9 cellular contexts compared by ENCODE assay signal in the genomic region with DNA sequence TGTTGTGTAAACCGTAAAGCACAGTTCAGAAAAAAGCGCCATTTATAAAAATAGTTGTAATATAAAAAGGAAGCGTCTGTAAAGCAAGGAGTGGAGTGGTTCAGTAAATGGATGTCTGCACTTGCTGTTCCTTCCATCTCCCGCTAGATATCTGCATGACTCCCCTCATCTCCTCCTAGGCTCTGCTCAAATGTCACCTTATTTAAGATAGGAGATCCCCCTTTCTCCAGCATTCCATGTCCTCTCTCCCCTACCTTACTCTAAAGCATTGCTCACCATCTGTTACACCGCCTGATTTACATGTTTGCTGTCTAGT. TPM values are rescaled to one million over a fixed set of nuclear protein-coding genes. Genes with fewer than 3 reads are reported as not detected.
A peak's percentile ranks its signal among the peaks of the same experiment; 100 is the strongest.
DNase-seq lines count a peak whose midpoint lies in the region; ATAC-seq, FAIRE-seq and TF ChIP-seq lines count a peak whose summit lies in the region.
"Had no signal": no experiment of that assay in that cellular context is flagged by ENCODE, and none has a peak within 500 bp of the region (broad histone marks: within the 10 kb centered on the region; RNA-seq: fewer than 3 reads in every experiment).

No MANE protein-coding gene starts in this region.

- H3K27ac ChIP-seq in K562 (ENCODE audit: extremely low read depth, low read depth, low read length) = peak overlapping the region; percentile 78
- no peak overlapping the region for H3K27ac ChIP-seq in mesenchymal stem cell (ENCODE audit: low read length, poor library complexity, severe bottlenecking)

- ATAC-seq in GM18520 (IDR thresholded peaks at IDR 0.05; ENCODE audit: unreplicated experiment) (peak; percentile 14), HG03097 (IDR thresholded peaks at IDR 0.05; ENCODE audit: low FRiP score, unreplicated experiment) (peak; percentile 13), K562 (peak; percentile 16), HG03460 (IDR thresholded peaks at IDR 0.05; ENCODE audit: unreplicated experiment) (no peak)

- H3K4ac ChIP-seq in mesenchymal stem cell (ENCODE audit: low read depth in 1 of 2, low read length in 2 of 2) = no peak overlapping the region

- no peak overlapping the region for H2BK12ac ChIP-seq in mesenchymal stem cell (ENCODE audit: low read length in 2 of 2)

- BruUV-seq in K562 (replicated peaks; lab: Mats Ljungman, UMichigan) = no TSS peak

- H3K4me3 ChIP-seq in K562 (peak overlapping the region; percentile 86), mesenchymal stem cell (ENCODE audit: insufficient read depth in 1 of 2, low read depth in 1 of 2, low read length in 2 of 2) (peak overlapping the region; percentile 78 to 91)

- H3K23ac ChIP-seq in mesenchymal stem cell (ENCODE audit: low read length in 2 of 2) = no peak overlapping the region

- peak overlapping the region; percentile 93 for H4K8ac ChIP-seq in mesenchymal stem cell (ENCODE audit: low read length)

- no peaks in the 10 kb centered on the region for H3K9me1 ChIP-seq in K562 (ENCODE audit: control insufficient read depth, insufficient read depth, low read length)

- 3% methylated on average over 5 of the region's 5 CpGs for WGBS in K562 (ENCODE audit: insufficient coverage, low coverage, missing lambda C conversion rate)
- WGBS in mesenchymal stem cell = 79% methylated on average over 5 of the region's 5 CpGs

- POLR2A ChIA-PET in K562 (lab: Yijun Ruan, JAX) = interaction anchor here (1.5 kb wide), 1 partner anchor 16 kb away, joined by 3 read pairs; no protein-coding TSS in a partner anchor

- H2BK5ac ChIP-seq in mesenchymal stem cell (ENCODE audit: low read depth, low read length, poor library complexity, severe bottlenecking) = no peak overlapping the region

- H3K27me3 ChIP-seq in K562 (ENCODE audit: control insufficient read depth in 2 of 2, insufficient read depth in 2 of 2, low read length in 2 of 2) (peaks cover 13 to 14% of the 10 kb centered on the region in 2 experiments; a peak in 4 of 5 replicates), mesenchymal stem cell (ENCODE audit: control insufficient read depth in 1 of 2, insufficient read depth in 1 of 2, low read length in 2 of 2) (peaks cover 0 to 7% of the 10 kb centered on the region in 2 experiments)

- H2BK120ac ChIP-seq in mesenchymal stem cell (ENCODE audit: low read depth, low read length) = no peak overlapping the region

- CTCF ChIA-PET in K562 (lab: Yijun Ruan, JAX; ENCODE audit: low intra/inter-chr PET ratio) = no interaction called here

- H3K9ac ChIP-seq in K562 (ENCODE audit: insufficient read depth in 1 of 2, low read depth in 2 of 2, low read length in 2 of 2) (peak overlapping the region; percentile 76 to 95), mesenchymal stem cell (ENCODE audit: low read length) (peak overlapping the region; percentile 94)

- H3K36me3 ChIP-seq in K562 (ENCODE audit: control insufficient read depth, insufficient read depth, low read length) (peaks cover 33% of the 10 kb centered on the region), mesenchymal stem cell (ENCODE audit: control insufficient read depth in 1 of 2, insufficient read depth in 2 of 2, low read depth in 1 of 2, low read length in 2 of 2) (peaks cover 3 to 31% of the 10 kb centered on the region in 2 experiments)

- H3K18ac ChIP-seq in mesenchymal stem cell (ENCODE audit: low read depth in 1 of 2, low read length in 2 of 2) = no peak overlapping the region

- peaks cover 40% of the 10 kb centered on the region for H3K79me2 ChIP-seq in K562 (ENCODE audit: control insufficient read depth, insufficient read depth, low read length)

- no peak overlapping the region for H2AK5ac ChIP-seq in mesenchymal stem cell (ENCODE audit: low read length, severe bottlenecking)

- H4K91ac ChIP-seq in mesenchymal stem cell (ENCODE audit: low read length) = no peak overlapping the region

- no peak overlapping the region for H3K14ac ChIP-seq in mesenchymal stem cell (ENCODE audit: low read length in 2 of 2)

- peak overlapping the region; percentile 99 for H3K4me2 ChIP-seq in K562 (ENCODE audit: insufficient read depth, low read length)
- peak overlapping the region; percentile 75 for H3K4me2 ChIP-seq in mesenchymal stem cell (ENCODE audit: low read length, poor library complexity, severe bottlenecking)

- H3K9me3 ChIP-seq in K562 (replicated peaks; ENCODE audit: control insufficient read depth, insufficient read depth, low read depth, low read length) (peaks cover 7% of the 10 kb centered on the region; the same call in 1 of the 2 replicates), mesenchymal stem cell (ENCODE audit: control insufficient read depth, low read length) (no peaks in the 10 kb centered on the region)

- no peaks in the 10 kb centered on the region; the same call in 1 of the 2 replicates for H4K20me1 ChIP-seq in K562 (replicated peaks; ENCODE audit: control insufficient read depth, insufficient read depth, low read length)

- peaks cover 15% of the 10 kb centered on the region for H3K79me1 ChIP-seq in mesenchymal stem cell (replicated peaks; ENCODE audit: low read length, poor library complexity, severe bottlenecking)

- peaks cover 3 to 11% of the 10 kb centered on the region in 2 experiments; a peak in 3 of 5 replicates for H3K4me1 ChIP-seq in K562 (replicated peaks in 1 of 2; ENCODE audit: control insufficient read depth in 2 of 2, insufficient read depth in 2 of 2, low read length in 2 of 2)
- H3K4me1 ChIP-seq in mesenchymal stem cell (ENCODE audit: control insufficient read depth, insufficient read depth, low read depth, low read length) = peaks cover 3% of the 10 kb centered on the region

- in situ Hi-C loops in K562 (cut with MboI) = no loop called here

- peak overlapping the region; percentile 100 for H2AFZ ChIP-seq in K562 (ENCODE audit: low read depth, low read length)
- no peak overlapping the region for H2AFZ ChIP-seq in mesenchymal stem cell (ENCODE audit: low read depth, low read length)

- no peak for FAIRE-seq in K562 (lab: Jason Lieb, UNC)

- TF ChIP-seq POLR2A in K562 (conservative IDR thresholded peaks at IDR 0.05) = no peak

- intact Hi-C loops in K562 (cut with micrococcal nuclease) = no loop called here

- DNase-seq in K562 (ENCODE audit: extremely low read depth in 1 of 4, low spot score in 3 of 4) = peak in 2 of 4 experiments; percentile 27 to 41
- no peak for DNase-seq in mesenchymal stem cell
- DNase-seq in NCI-H2107 treated with DMSO at 0.1 percent for 48 hours (lab: John Stamatoyannopoulos, UW; ENCODE audit: unreplicated experiment) = no peak
- DNase-seq in NCI-H345 treated with DMSO at 0.1 percent for 48 hours (lab: John Stamatoyannopoulos, UW; ENCODE audit: unreplicated experiment) = no peak
- DNase-seq in stimulated activated CD4-positive, alpha-beta T cell treated with anti-CD3 and anti-CD28 coated beads, Interleukin-15, amount 100 ng/mL, for 24 hours = no peak

- no peak for TF ChIP-seq RAD21 in K562 (CRISPR knock-in tag; conservative IDR thresholded peaks at IDR 0.05 in 1 of 2, IDR thresholded peaks at IDR 0.05 in 1 of 2)

- TF ChIP-seq EP300 in K562 (IDR thresholded peaks at IDR 0.05; ENCODE audit: low read length) = no peak

- TF ChIP-seq CTCF in K562 (IDR thresholded peaks at IDR 0.05 in 2 of 3, conservative IDR thresholded peaks at IDR 0.05 in 1 of 3; ENCODE audit: insufficient read depth in 2 of 3, low read depth in 1 of 3, low read length in 3 of 3) = no peak

- H2BK15ac ChIP-seq in mesenchymal stem cell (ENCODE audit: low read depth, poor library complexity, severe bottlenecking) = no peak overlapping the region

RNA-seq across cellular contexts. Expression of a gene that starts 0.7 kb away (rescaled TPM):
- 13.4 and 41.5 TPM in 2 replicates for total RNA-seq in K562 (2011; cell fraction: chromatin; rRNA removed; ENCODE audit: low replicate concordance)
- total RNA-seq in K562 (2011; cell fraction: nucleolus; rRNA removed) = 54.0 and 57.2 TPM in 2 replicates
- total RNA-seq in K562 (2011; cell fraction: nucleoplasm; rRNA removed) = 39.6 and 40.0 TPM in 2 replicates
- total RNA-seq in K562 (2014; rRNA removed) = 20.1 and 25.0 TPM in 2 replicates
- total RNA-seq in K562 (2014; rRNA removed; fragmentation: Illumina TruSeq; extraction: Trizol) = 12.7 and 14.5 TPM in 2 replicates
- 18.6 and 18.7 TPM in 2 replicates for total RNA-seq in K562 (2015; rRNA removed; fragmentation: Illumina TruSeq; extraction: Trizol)
- 32.9 and 34.6 TPM in 2 replicates for total RNA-seq in K562 (2021)
- polyA plus RNA-seq in K562 (2011; rRNA removed) = 19.3 and 21.6 TPM in 2 replicates
- 22.4 and 29.8 TPM in 2 replicates for polyA plus RNA-seq in K562 (2011; cell fraction: cytosol; rRNA removed)
- polyA plus RNA-seq in K562 (2011; cell fraction: nucleus; rRNA removed) = 16.2 and 16.7 TPM in 2 replicates
- 25.8 and 26.7 TPM in 2 replicates for polyA plus RNA-seq in K562 (2012)
- polyA plus RNA-seq in K562 (2014; fragmentation: Illumina TruSeq; extraction: Trizol) = 26.2 and 26.5 TPM in 2 replicates
- 10 to 100 TPM; 10.4 to 14.7 TPM for polyA plus RNA-seq in K562 (2014; fragmentation: Nextera tagmentation; extraction: Ambion mirVana)
- polyA plus RNA-seq in K562 (2014; rRNA removed) = 22.0 and 23.7 TPM in 2 replicates
- polyA minus RNA-seq in K562 (2011; rRNA and poly(A)+ RNA removed) = 14.0 and 16.3 TPM in 2 replicates
- 16.0 and 19.4 TPM in 2 replicates for polyA minus RNA-seq in K562 (2011; cell fraction: cytosol; rRNA and poly(A)+ RNA removed)
- 10.5 and 15.2 TPM in 2 replicates for polyA minus RNA-seq in K562 (2011; cell fraction: nucleus; rRNA and poly(A)+ RNA removed)
- polyA plus RNA-seq in mesenchymal stem cell (2013, experiment 1 of 2) = 17.9 TPM
- polyA plus RNA-seq in mesenchymal stem cell (2013, experiment 2 of 2) = 18.4 TPM

RNA-seq across cellular contexts. Expression of a gene that starts 21.2 kb away (rescaled TPM):
- total RNA-seq in K562 (2011; cell fraction: chromatin; rRNA removed; ENCODE audit: low replicate concordance) = 1.1 and 1.2 TPM in 2 replicates
- 0.17 and 1.2 TPM in 2 replicates for total RNA-seq in K562 (2011; cell fraction: nucleolus; rRNA removed)
- total RNA-seq in K562 (2011; cell fraction: nucleoplasm; rRNA removed) = 0.81 and 2.7 TPM in 2 replicates
- total RNA-seq in K562 (2014; rRNA removed) = 0.09 and 0.24 TPM in 2 replicates
- 0.15 and 0.22 TPM in 2 replicates for total RNA-seq in K562 (2014; rRNA removed; fragmentation: Illumina TruSeq; extraction: Trizol)
- 0.15 and 0.25 TPM in 2 replicates for total RNA-seq in K562 (2015; rRNA removed; fragmentation: Illumina TruSeq; extraction: Trizol)
- total RNA-seq in K562 (2021) = 1.4 and 2.1 TPM in 2 replicates
- 0.27 and 0.47 TPM in 2 replicates for polyA plus RNA-seq in K562 (2011; rRNA removed)
- 0.27 and 0.28 TPM in 2 replicates for polyA plus RNA-seq in K562 (2011; cell fraction: cytosol; rRNA removed)
- polyA plus RNA-seq in K562 (2011; cell fraction: nucleus; rRNA removed) = 0.32 and 0.84 TPM in 2 replicates
- polyA plus RNA-seq in K562 (2012) = 1.7 and 2.2 TPM in 2 replicates
- 0.74 and 1.1 TPM in 2 replicates for polyA plus RNA-seq in K562 (2014; fragmentation: Illumina TruSeq; extraction: Trizol)
- polyA plus RNA-seq in K562 (2014; fragmentation: Nextera tagmentation; extraction: Ambion mirVana) = under 1 TPM; 0.20 to 0.34 TPM
- 0.45 and 0.52 TPM in 2 replicates for polyA plus RNA-seq in K562 (2014; rRNA removed)
- polyA minus RNA-seq in K562 (2011; rRNA and poly(A)+ RNA removed) = 0.24 and 0.32 TPM in 2 replicates
- 0.38 and 0.55 TPM in 2 replicates for polyA minus RNA-seq in K562 (2011; cell fraction: cytosol; rRNA and poly(A)+ RNA removed)
- 0.11 and 0.27 TPM in 2 replicates for polyA minus RNA-seq in K562 (2011; cell fraction: nucleus; rRNA and poly(A)+ RNA removed)
- 71.3 TPM for polyA plus RNA-seq in mesenchymal stem cell (2013, experiment 1 of 2)
- 76.6 TPM for polyA plus RNA-seq in mesenchymal stem cell (2013, experiment 2 of 2)

RNA-seq across cellular contexts. Expression of a gene that starts 45.2 kb away (rescaled TPM):
- total RNA-seq in K562 (2011; cell fraction: chromatin; rRNA removed; ENCODE audit: low replicate concordance) = not detected in 2 replicates
- not detected in 2 replicates for total RNA-seq in K562 (2011; cell fraction: nucleolus; rRNA removed)
- total RNA-seq in K562 (2011; cell fraction: nucleoplasm; rRNA removed) = not detected in 2 replicates
- total RNA-seq in K562 (2014; rRNA removed) (not detected in 2 replicates), K562 (2014; rRNA removed; fragmentation: Illumina TruSeq; extraction: Trizol) (not detected in 2 replicates), K562 (2015; rRNA removed; fragmentation: Illumina TruSeq; extraction: Trizol) (not detected in 2 replicates), K562 (2021) (not detected in 2 replicates)
- polyA plus RNA-seq in K562 (2011; rRNA removed) (not detected in 2 replicates), K562 (2014; fragmentation: Illumina TruSeq; extraction: Trizol) (not detected in 2 replicates), K562 (2014; fragmentation: Nextera tagmentation; extraction: Ambion mirVana) (not detected), K562 (2014; rRNA removed) (not detected in 2 replicates)
- 0.03 TPM in 1 of 2 replicates, not detected in the other for polyA plus RNA-seq in K562 (2011; cell fraction: cytosol; rRNA removed)
- polyA plus RNA-seq in K562 (2011; cell fraction: nucleus; rRNA removed) = not detected in 2 replicates
- polyA plus RNA-seq in K562 (2012) = 0.06 TPM in 1 of 2 replicates, not detected in the other
- polyA minus RNA-seq in K562 (2011; rRNA and poly(A)+ RNA removed) = not detected in 2 replicates
- polyA minus RNA-seq in K562 (2011; cell fraction: cytosol; rRNA and poly(A)+ RNA removed) = not detected in 2 replicates
- polyA minus RNA-seq in K562 (2011; cell fraction: nucleus; rRNA and poly(A)+ RNA removed) = not detected in 2 replicates
- 0.12 TPM for polyA plus RNA-seq in mesenchymal stem cell (2013, experiment 1 of 2)
- 0.08 TPM for polyA plus RNA-seq in mesenchymal stem cell (2013, experiment 2 of 2)
- total RNA-seq: T-helper 2 cell treated with Interferon-gamma antibody and Interleukin-4, amounts not matched to agents 100 ng/mL and 5 ng/mL, for 36 hours had no signal
